Comparison of ENCODE assay signal across 13 cellular contexts in the genomic region with DNA sequence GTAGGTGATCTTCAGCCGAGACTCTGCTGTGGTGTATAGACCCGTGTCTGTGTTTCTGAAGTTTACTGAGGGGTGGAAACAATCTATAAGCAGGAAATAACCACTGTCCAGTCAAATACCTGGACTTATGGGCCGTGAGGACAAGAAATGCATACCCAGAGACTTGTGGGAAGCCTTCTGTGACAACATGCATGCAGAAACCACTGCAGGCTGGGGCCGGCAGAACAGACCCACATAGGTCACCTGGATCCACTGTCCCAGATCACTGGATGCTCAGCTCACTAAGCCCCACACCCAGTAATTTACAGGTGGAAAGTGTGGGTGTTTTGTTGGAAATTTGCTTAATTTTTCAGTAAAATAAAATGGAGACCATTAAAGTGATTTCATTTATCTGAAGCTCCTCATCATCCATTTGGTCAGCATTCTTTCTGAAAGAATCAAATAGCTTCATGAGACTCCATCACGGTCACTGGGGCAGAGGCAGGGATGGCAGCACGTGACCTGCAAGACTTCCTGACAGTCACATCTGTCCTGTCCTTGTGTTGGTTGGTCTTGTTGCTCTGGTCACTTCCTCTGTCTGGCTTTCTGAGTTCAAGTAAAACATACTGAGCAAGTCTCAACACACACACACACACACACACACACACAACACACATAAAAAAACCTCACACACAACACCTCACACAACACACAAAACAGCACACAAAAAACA.
DNase-seq lines count a peak whose midpoint lies in the region; ATAC-seq, FAIRE-seq and TF ChIP-seq lines count a peak whose summit lies in the region.
"Had no signal": no experiment of that assay in that cellular context is flagged by ENCODE, and none has a peak within 500 bp of the region (broad histone marks: within the 10 kb centered on the region; RNA-seq: fewer than 3 reads in every experiment).

No MANE protein-coding gene starts in this region.

- in situ Hi-C loops in HepG2 (cut with HindIII; ENCODE audit: extremely low pct_ligation_motif_present, low pct_unique_long_range_greater_than_20kb): no loop called here

- POLR2A ChIA-PET in RWPE1 (lab: Yijun Ruan, JAX; ENCODE audit: low non-redundant PET) (no interaction called here), HepG2 (lab: Yijun Ruan, JAX) (interaction anchor here (0.7 to 0.9 kb wide), 3 partner anchors 26 to 107 kb away, joined by 3 to 5 read pairs (median 3); no protein-coding TSS in a partner anchor)

- no peak overlapping the region for H3K27ac Mint-ChIP-seq in chondrocyte (ENCODE audit: unreplicated experiment)
- H3K27ac Mint-ChIP-seq: type B pancreatic cell had no signal

- H3K27me3 Mint-ChIP-seq in chondrocyte (ENCODE audit: low read depth): no peaks in the 10 kb centered on the region
- H3K27me3 Mint-ChIP-seq: type B pancreatic cell had no signal

- H3K36me3 ChIP-seq in HepG2 (replicated peaks in 1 of 2; ENCODE audit: control insufficient read depth in 1 of 2, insufficient read depth in 2 of 2, low read length in 2 of 2): peaks cover 2 to 9% of the 10 kb centered on the region in 2 experiments; a peak in 2 of 5 replicates
- H3K36me3 ChIP-seq in tibial artery: no peaks in the 10 kb centered on the region

- H3K27ac ChIP-seq in RWPE1 (peak overlapping the region; percentile 56), HepG2 (ENCODE audit: extremely low read length, insufficient read depth, low read length) (peak overlapping the region; percentile 82), tibial artery (no peak overlapping the region)
- H3K27ac ChIP-seq: SK-N-MC had no signal

- no peak for TF ChIP-seq RAD21 in HepG2 (CRISPR knock-in tag; IDR thresholded peaks at IDR 0.05)

- H3K4me3 ChIP-seq in HepG2 (replicated peaks in 1 of 3; ENCODE audit: insufficient read depth in 1 of 3, low read depth in 2 of 3, low read length in 3 of 3) (no peak overlapping the region), tibial artery (no peak overlapping the region)
- H3K4me3 ChIP-seq: SK-N-MC had no signal

- H3K9me3 ChIP-seq in HepG2 (ENCODE audit: low read length) (no peaks in the 10 kb centered on the region), tibial artery (no peaks in the 10 kb centered on the region)

- no peaks in the 10 kb centered on the region for H3K9me3 Mint-ChIP-seq in chondrocyte (ENCODE audit: low read depth)
- H3K9me3 Mint-ChIP-seq: type B pancreatic cell had no signal

- H3K9ac ChIP-seq in HepG2 (ENCODE audit: insufficient read depth, low read depth, low read length): peak overlapping the region; percentile 63; the same call in 1 of the 2 replicates

- ATAC-seq in HepG2: no peak
- no peak for ATAC-seq in GM21619 (IDR thresholded peaks at IDR 0.05; ENCODE audit: unreplicated experiment)

- peak; percentile 41 for DNase-seq in NOMO-1 treated with DMSO at 0.1 percent for 48 hours (lab: John Stamatoyannopoulos, UW; ENCODE audit: unreplicated experiment)
- no peak for DNase-seq in NOMO-1 treated with dmso at 0.1 percent for 144 hours (lab: John Stamatoyannopoulos, UW; ENCODE audit: unreplicated experiment)
- no peak for DNase-seq in RWPE1 (ENCODE audit: low spot score)
- no peak for DNase-seq in HepG2 (ENCODE audit: low spot score)
- DNase-seq in tibial artery: peak; percentile 49 to 60
- DNase-seq in cerebellar nuclear complex (lab: John Stamatoyannopoulos, UW): no peak
- DNase-seq in chondrocyte (ENCODE audit: low spot score): no peak
- DNase-seq: DMS153, midbrain had no signal

- peaks cover 20% of the 10 kb centered on the region for H4K20me1 ChIP-seq in HepG2 (ENCODE audit: insufficient read depth, low read length)

- 83% methylated on average over 6 of the region's 6 CpGs for WGBS in HepG2 (ENCODE audit: low lambda C conversion rate)

- H2AFZ ChIP-seq in HepG2 (ENCODE audit: low read length): no peak overlapping the region

- H3K79me2 ChIP-seq in HepG2 (ENCODE audit: insufficient read depth, low read length): peaks cover 77% of the 10 kb centered on the region

- H3K4me3 Mint-ChIP-seq in chondrocyte (ENCODE audit: unreplicated experiment): no peak overlapping the region
- H3K4me3 Mint-ChIP-seq: type B pancreatic cell had no signal

- H3K4me2 ChIP-seq in HepG2 (ENCODE audit: low read depth, low read length): no peak overlapping the region

- TSS peak; percentile 28 for BruUV-seq in HepG2 (replicated peaks; lab: Mats Ljungman, UMichigan)

- TF ChIP-seq CTCF in RWPE1 (conservative IDR thresholded peaks at IDR 0.05; ENCODE audit: low read depth): no peak
- no peak for TF ChIP-seq CTCF in HepG2 (CRISPR knock-in tag; IDR thresholded peaks at IDR 0.05)
- no peak for TF ChIP-seq CTCF in tibial artery (IDR thresholded peaks at IDR 0.05)
- TF ChIP-seq CTCF in chondrocyte (IDR thresholded peaks at IDR 0.05): no peak

- TF ChIP-seq EP300 in HepG2 (IDR thresholded peaks at IDR 0.05; ENCODE audit: low read depth in 2 of 2, low read length in 2 of 2): no peak
- TF ChIP-seq EP300 in HepG2 (CRISPR knock-in tag; IDR thresholded peaks at IDR 0.05; ENCODE audit: borderline replicate concordance): no peak

- H3K27me3 ChIP-seq in HepG2 (ENCODE audit: control insufficient read depth in 1 of 2, insufficient read depth in 2 of 2, low read length in 2 of 2): no peaks in the 10 kb centered on the region
- H3K27me3 ChIP-seq in tibial artery: no peaks in the 10 kb centered on the region

- FAIRE-seq in HepG2 (lab: Jason Lieb, UNC): no peak
- FAIRE-seq: endometrium had no signal

- CTCF ChIA-PET in RWPE1 (lab: Yijun Ruan, JAX): no interaction called here
- CTCF ChIA-PET in HepG2 (lab: Yijun Ruan, JAX; ENCODE audit: low intra/inter-chr PET ratio, low total read pairs): no interaction called here

- peaks cover 36% of the 10 kb centered on the region for H3K4me1 Mint-ChIP-seq in chondrocyte (ENCODE audit: low read depth)

- peaks cover 17% of the 10 kb centered on the region for H3K36me3 Mint-ChIP-seq in chondrocyte (ENCODE audit: low read depth)

- H3K4me1 ChIP-seq in HepG2 (ENCODE audit: insufficient read depth, low read length) (peaks cover 100% of the 10 kb centered on the region), tibial artery (peaks cover 0 to 46% (median 33%) of the 10 kb centered on the region in 4 donors)

- intact Hi-C loops in HepG2 (cut with micrococcal nuclease; ENCODE audit: unreplicated experiment): loop anchor here (10.0 kb wide), 1 partner anchor 311 kb away; no protein-coding TSS in a partner anchor
- intact Hi-C loops in tibial artery (cut with DNase I; ENCODE audit: low total_unique reads): no loop called here

- TF ChIP-seq POLR2A in HepG2 (IDR thresholded peaks at IDR 0.05; ENCODE audit: insufficient read depth in 1 of 2, low read depth in 2 of 2, low read length in 2 of 2): no peak

TF ChIP-seq in HepG2, 621 proteins besides CTCF, POLR2A, EP300 and RAD21:
- TF ChIP-seq, protein P1, sequence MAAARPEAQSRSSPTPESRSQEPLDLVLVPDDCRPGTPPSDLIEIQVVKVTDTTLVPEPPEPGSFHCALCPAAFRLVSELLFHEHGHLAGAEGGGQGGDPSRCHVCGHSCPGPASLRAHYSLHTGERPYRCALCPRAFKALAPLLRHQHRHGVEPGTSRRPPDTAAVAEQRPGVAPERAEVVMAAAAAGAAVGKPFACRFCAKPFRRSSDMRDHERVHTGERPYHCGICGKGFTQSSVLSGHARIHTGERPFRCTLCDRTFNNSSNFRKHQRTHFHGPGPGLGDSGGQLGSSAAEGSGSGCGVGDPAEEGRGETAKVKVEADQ (CRISPR knock-in tag; IDR thresholded peaks at IDR 0.05; ENCODE audit: borderline replicate concordance): no peak
- peak; percentile 12; the same call in 1 of the 2 replicates for TF ChIP-seq ZBTB8A (CRISPR knock-in tag; IDR thresholded peaks at IDR 0.05; ENCODE audit: borderline replicate concordance, low read depth)
- 0 out of 2 replicates have a peak, but pooled peaks have one; percentile 1 for TF ChIP-seq KAT7 (CRISPR knock-in tag; IDR thresholded peaks at IDR 0.05; ENCODE audit: borderline replicate concordance)

Comparison
In these comparisons a context has a peak if more than half of its experiments do, and no peak if none do; other contexts are left out.
1. DNase-seq: peak in NOMO-1 treated with DMSO at 0.1 percent for 48 hours (single experiment) and tibial artery (2 of 2); none in NOMO-1 treated with dmso at 0.1 percent for 144 hours (single experiment), RWPE1 (single experiment), HepG2 (single experiment), cerebellar nuclear complex (0 of 2) and chondrocyte (single experiment).
2. H3K27ac ChIP-seq: peak in RWPE1 (single experiment) and HepG2 (single experiment); none in tibial artery (0 of 2).